In the genomic region with DNA sequence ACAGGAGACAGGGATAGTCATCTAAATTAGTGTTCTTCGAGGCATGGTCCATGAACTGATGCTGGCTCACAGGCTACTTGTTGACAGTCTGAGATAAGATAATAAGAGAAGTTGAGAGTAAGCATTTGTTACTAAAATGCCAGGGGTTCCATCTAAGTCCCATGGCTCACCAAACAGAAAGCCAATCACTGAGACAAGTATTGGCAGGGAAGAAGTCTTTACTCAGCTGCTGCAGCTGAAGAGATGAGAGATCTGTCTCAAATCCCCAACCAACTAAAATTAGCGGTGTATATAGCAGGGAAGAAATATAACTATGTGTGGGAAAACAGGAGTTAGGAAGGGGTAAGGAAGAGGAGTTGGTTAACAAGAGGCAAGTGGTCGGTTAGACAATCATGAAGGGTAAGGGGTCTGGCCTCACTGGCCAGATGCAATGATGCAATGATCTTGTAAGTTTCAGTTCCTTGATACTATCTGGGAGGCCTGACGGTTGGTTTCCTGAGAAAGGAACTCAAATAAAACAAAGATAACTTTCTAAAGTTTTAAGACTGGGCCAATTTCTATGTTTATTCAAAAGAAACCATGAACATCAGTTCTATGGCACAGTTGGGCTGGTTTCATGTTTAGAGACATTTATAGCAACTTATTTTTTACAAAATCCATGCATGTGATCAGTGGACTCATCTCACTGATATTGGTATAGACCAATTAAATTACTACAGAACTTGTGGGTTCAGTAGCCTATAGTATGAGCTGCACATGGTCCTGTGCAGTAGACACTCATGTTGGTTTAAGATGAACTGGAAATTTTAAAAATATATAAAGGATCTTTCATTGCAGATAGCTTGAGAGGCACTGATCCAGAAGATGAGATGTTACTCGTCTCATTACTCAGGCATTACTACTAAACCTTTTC, we compare ENCODE assay signal across 1 cellular context.
TF ChIP-seq lines count a peak whose summit lies in the region.

No MANE protein-coding gene starts in this region.

TF ChIP-seq in K562, 482 proteins besides CTCF, POLR2A, EP300 and RAD21 (continued from another document and continues in another):
- TF ChIP-seq, protein P1, sequence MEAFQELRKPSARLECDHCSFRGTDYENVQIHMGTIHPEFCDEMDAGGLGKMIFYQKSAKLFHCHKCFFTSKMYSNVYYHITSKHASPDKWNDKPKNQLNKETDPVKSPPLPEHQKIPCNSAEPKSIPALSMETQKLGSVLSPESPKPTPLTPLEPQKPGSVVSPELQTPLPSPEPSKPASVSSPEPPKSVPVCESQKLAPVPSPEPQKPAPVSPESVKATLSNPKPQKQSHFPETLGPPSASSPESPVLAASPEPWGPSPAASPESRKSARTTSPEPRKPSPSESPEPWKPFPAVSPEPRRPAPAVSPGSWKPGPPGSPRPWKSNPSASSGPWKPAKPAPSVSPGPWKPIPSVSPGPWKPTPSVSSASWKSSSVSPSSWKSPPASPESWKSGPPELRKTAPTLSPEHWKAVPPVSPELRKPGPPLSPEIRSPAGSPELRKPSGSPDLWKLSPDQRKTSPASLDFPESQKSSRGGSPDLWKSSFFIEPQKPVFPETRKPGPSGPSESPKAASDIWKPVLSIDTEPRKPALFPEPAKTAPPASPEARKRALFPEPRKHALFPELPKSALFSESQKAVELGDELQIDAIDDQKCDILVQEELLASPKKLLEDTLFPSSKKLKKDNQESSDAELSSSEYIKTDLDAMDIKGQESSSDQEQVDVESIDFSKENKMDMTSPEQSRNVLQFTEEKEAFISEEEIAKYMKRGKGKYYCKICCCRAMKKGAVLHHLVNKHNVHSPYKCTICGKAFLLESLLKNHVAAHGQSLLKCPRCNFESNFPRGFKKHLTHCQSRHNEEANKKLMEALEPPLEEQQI (IDR thresholded peaks at IDR 0.05) = no peak
- TF ChIP-seq FOXA1 (IDR thresholded peaks at IDR 0.05; ENCODE audit: borderline replicate concordance) (no peak), EP400 (IDR thresholded peaks at IDR 0.05) (peak; percentile 47; the same call in 1 of the 2 replicates), KLF13 (tag; IDR thresholded peaks at IDR 0.05; ENCODE audit: borderline replicate concordance, low read depth) (no peak), CBFA2T2 (conservative IDR thresholded peaks at IDR 0.05) (no peak), NONO (IDR thresholded peaks at IDR 0.05; ENCODE audit: low read depth in 2 of 2, low read length in 1 of 2) (no peak), ZSCAN29 (IDR thresholded peaks at IDR 0.05) (no peak), ZNF282 (CRISPR knock-in tag; IDR thresholded peaks at IDR 0.05) (no peak), MEIS2 (IDR thresholded peaks at IDR 0.05; ENCODE audit: partially characterized antibody) (peak; percentile 52), DPF2 (IDR thresholded peaks at IDR 0.05) (0 out of 2 replicates have a peak, but pooled peaks have one; percentile 42), ZNF766 (CRISPR knock-in tag; conservative IDR thresholded peaks at IDR 0.05) (peak; percentile 89), ZNF780A (CRISPR knock-in tag; IDR thresholded peaks at IDR 0.05) (no peak), POLR3A (IDR thresholded peaks at IDR 0.05; ENCODE audit: borderline replicate concordance, extremely low read depth, insufficient read depth, insufficient read length) (no peak), FIP1L1 (IDR thresholded peaks at IDR 0.05; ENCODE audit: low read depth, low read length, poor library complexity, severe bottlenecking) (no peak), TGIF2 (CRISPR knock-in tag; IDR thresholded peaks at IDR 0.05) (no peak), ZBTB8A (IDR thresholded peaks at IDR 0.05; ENCODE audit: partially characterized antibody) (no peak), MECOM (CRISPR knock-in tag; IDR thresholded peaks at IDR 0.05) (peak; percentile 37; the same call in 1 of the 2 replicates), RUNX1 (IDR thresholded peaks at IDR 0.05; ENCODE audit: low read depth) (no peak), ZNF445 (CRISPR knock-in tag; IDR thresholded peaks at IDR 0.05; ENCODE audit: low read depth) (no peak), EHMT2 (IDR thresholded peaks at IDR 0.05) (peak; percentile 76; the same call in 1 of the 2 replicates), GTF2A2 (tag; IDR thresholded peaks at IDR 0.05) (no peak), KDM5B (IDR thresholded peaks at IDR 0.05; ENCODE audit: insufficient replicate concordance, low read depth, low read length) (no peak), ZNF165 (CRISPR knock-in tag; IDR thresholded peaks at IDR 0.05; ENCODE audit: borderline replicate concordance) (0 out of 2 replicates have a peak, but pooled peaks have one; percentile 15), ATF1 (CRISPR knock-in tag; IDR thresholded peaks at IDR 0.05) (no peak), ATF1 (tag; IDR thresholded peaks at IDR 0.05) (no peak; the same call in 1 of the 2 replicates), BHLHE40 (IDR thresholded peaks at IDR 0.05; ENCODE audit: low read length) (no peak), ZNF507 (tag; conservative IDR thresholded peaks at IDR 0.05) (no peak), ASH1L (IDR thresholded peaks at IDR 0.05; ENCODE audit: borderline replicate concordance, low read depth, partially characterized antibody) (no peak), TCFL5 (CRISPR knock-in tag; conservative IDR thresholded peaks at IDR 0.05) (no peak), ELF4 (CRISPR knock-in tag; IDR thresholded peaks at IDR 0.05) (0 out of 2 replicates have a peak, but pooled peaks have one; percentile 10), U2AF1 (optimal IDR thresholded peaks at IDR 0.05; ENCODE audit: low read depth, low read length) (no peak), MAZ (CRISPR knock-in tag; conservative IDR thresholded peaks at IDR 0.05 in 1 of 2, IDR thresholded peaks at IDR 0.05 in 1 of 2) (no peak), KDM4B (IDR thresholded peaks at IDR 0.05; ENCODE audit: borderline replicate concordance in 2 of 2, low read depth in 1 of 2) (no peak), MAFK (IDR thresholded peaks at IDR 0.05; ENCODE audit: low read length) (no peak), FOXJ3 (CRISPR knock-in tag; IDR thresholded peaks at IDR 0.05) (no peak), RBBP5 (IDR thresholded peaks at IDR 0.05; ENCODE audit: borderline replicate concordance, insufficient read depth, low read length, poor library complexity, severe bottlenecking) (no peak), FOXK2 (conservative IDR thresholded peaks at IDR 0.05 in 1 of 2, IDR thresholded peaks at IDR 0.05 in 1 of 2; ENCODE audit: low read depth in 2 of 2) (no peak), MYNN (IDR thresholded peaks at IDR 0.05) (no peak), MYNN (CRISPR knock-in tag; IDR thresholded peaks at IDR 0.05) (no peak), ATF7 (IDR thresholded peaks at IDR 0.05) (peak; percentile 75), ZBTB17 (CRISPR knock-in tag; IDR thresholded peaks at IDR 0.05) (no peak), TRIM24 (IDR thresholded peaks at IDR 0.05) (peak; percentile 97 to 99), TAF9B (IDR thresholded peaks at IDR 0.05; ENCODE audit: partially characterized antibody) (no peak), GATAD2B (IDR thresholded peaks at IDR 0.05; ENCODE audit: borderline replicate concordance) (no peak), NRF1 (conservative IDR thresholded peaks at IDR 0.05 in 1 of 2, IDR thresholded peaks at IDR 0.05 in 1 of 2) (no peak), ZNF589 (CRISPR knock-in tag; IDR thresholded peaks at IDR 0.05; ENCODE audit: low read depth) (peak; percentile 59; the same call in 1 of the 2 replicates), ZNF699 (CRISPR knock-in tag; IDR thresholded peaks at IDR 0.05; ENCODE audit: insufficient replicate concordance) (no peak), LCOR (CRISPR knock-in tag; IDR thresholded peaks at IDR 0.05) (no peak), MCM5 (IDR thresholded peaks at IDR 0.05; ENCODE audit: low read depth) (no peak), OTX1 (CRISPR knock-in tag; IDR thresholded peaks at IDR 0.05) (peak; percentile 72; the same call in 1 of the 2 replicates), ZNF134 (CRISPR knock-in tag; conservative IDR thresholded peaks at IDR 0.05) (no peak), CHD1 (IDR thresholded peaks at IDR 0.05; ENCODE audit: low read length) (no peak), NELFE (IDR thresholded peaks at IDR 0.05; ENCODE audit: insufficient read depth, insufficient read length) (no peak), MBD2 (IDR thresholded peaks at IDR 0.05; ENCODE audit: borderline replicate concordance, low read depth) (no peak), PURB (CRISPR knock-in tag; IDR thresholded peaks at IDR 0.05; ENCODE audit: low read depth) (no peak), SMC3 (conservative IDR thresholded peaks at IDR 0.05; ENCODE audit: insufficient read depth, low read depth, low read length) (no peak)
- TF ChIP-seq, protein P2, sequence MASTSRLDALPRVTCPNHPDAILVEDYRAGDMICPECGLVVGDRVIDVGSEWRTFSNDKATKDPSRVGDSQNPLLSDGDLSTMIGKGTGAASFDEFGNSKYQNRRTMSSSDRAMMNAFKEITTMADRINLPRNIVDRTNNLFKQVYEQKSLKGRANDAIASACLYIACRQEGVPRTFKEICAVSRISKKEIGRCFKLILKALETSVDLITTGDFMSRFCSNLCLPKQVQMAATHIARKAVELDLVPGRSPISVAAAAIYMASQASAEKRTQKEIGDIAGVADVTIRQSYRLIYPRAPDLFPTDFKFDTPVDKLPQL (IDR thresholded peaks at IDR 0.05; ENCODE audit: extremely low read depth, insufficient read length) = no peak
- TF ChIP-seq, protein P3, sequence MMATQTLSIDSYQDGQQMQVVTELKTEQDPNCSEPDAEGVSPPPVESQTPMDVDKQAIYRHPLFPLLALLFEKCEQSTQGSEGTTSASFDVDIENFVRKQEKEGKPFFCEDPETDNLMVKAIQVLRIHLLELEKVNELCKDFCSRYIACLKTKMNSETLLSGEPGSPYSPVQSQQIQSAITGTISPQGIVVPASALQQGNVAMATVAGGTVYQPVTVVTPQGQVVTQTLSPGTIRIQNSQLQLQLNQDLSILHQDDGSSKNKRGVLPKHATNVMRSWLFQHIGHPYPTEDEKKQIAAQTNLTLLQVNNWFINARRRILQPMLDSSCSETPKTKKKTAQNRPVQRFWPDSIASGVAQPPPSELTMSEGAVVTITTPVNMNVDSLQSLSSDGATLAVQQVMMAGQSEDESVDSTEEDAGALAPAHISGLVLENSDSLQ (IDR thresholded peaks at IDR 0.05) = no peak
- TF ChIP-seq, protein P4, sequence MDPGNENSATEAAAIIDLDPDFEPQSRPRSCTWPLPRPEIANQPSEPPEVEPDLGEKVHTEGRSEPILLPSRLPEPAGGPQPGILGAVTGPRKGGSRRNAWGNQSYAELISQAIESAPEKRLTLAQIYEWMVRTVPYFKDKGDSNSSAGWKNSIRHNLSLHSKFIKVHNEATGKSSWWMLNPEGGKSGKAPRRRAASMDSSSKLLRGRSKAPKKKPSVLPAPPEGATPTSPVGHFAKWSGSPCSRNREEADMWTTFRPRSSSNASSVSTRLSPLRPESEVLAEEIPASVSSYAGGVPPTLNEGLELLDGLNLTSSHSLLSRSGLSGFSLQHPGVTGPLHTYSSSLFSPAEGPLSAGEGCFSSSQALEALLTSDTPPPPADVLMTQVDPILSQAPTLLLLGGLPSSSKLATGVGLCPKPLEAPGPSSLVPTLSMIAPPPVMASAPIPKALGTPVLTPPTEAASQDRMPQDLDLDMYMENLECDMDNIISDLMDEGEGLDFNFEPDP (CRISPR knock-in tag; IDR thresholded peaks at IDR 0.05) = no peak
- TF ChIP-seq, protein P5, sequence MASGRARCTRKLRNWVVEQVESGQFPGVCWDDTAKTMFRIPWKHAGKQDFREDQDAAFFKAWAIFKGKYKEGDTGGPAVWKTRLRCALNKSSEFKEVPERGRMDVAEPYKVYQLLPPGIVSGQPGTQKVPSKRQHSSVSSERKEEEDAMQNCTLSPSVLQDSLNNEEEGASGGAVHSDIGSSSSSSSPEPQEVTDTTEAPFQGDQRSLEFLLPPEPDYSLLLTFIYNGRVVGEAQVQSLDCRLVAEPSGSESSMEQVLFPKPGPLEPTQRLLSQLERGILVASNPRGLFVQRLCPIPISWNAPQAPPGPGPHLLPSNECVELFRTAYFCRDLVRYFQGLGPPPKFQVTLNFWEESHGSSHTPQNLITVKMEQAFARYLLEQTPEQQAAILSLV (tag; IDR thresholded peaks at IDR 0.05) = peak; percentile 71; the same call in 1 of the 2 replicates
- TF ChIP-seq, protein P6, sequence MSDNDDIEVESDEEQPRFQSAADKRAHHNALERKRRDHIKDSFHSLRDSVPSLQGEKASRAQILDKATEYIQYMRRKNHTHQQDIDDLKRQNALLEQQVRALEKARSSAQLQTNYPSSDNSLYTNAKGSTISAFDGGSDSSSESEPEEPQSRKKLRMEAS (CRISPR knock-in tag; IDR thresholded peaks at IDR 0.05) = no peak
- TF ChIP-seq, protein P7, sequence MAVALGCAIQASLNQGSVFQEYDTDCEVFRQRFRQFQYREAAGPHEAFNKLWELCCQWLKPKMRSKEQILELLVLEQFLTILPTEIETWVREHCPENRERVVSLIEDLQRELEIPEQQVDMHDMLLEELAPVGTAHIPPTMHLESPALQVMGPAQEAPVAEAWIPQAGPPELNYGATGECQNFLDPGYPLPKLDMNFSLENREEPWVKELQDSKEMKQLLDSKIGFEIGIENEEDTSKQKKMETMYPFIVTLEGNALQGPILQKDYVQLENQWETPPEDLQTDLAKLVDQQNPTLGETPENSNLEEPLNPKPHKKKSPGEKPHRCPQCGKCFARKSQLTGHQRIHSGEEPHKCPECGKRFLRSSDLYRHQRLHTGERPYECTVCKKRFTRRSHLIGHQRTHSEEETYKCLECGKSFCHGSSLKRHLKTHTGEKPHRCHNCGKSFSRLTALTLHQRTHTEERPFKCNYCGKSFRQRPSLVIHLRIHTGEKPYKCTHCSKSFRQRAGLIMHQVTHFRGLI (CRISPR knock-in tag; IDR thresholded peaks at IDR 0.05) = peak; percentile 67; the same call in 1 of the 2 replicates
- TF ChIP-seq, protein P8, sequence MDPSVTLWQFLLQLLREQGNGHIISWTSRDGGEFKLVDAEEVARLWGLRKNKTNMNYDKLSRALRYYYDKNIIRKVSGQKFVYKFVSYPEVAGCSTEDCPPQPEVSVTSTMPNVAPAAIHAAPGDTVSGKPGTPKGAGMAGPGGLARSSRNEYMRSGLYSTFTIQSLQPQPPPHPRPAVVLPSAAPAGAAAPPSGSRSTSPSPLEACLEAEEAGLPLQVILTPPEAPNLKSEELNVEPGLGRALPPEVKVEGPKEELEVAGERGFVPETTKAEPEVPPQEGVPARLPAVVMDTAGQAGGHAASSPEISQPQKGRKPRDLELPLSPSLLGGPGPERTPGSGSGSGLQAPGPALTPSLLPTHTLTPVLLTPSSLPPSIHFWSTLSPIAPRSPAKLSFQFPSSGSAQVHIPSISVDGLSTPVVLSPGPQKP (CRISPR knock-in tag; IDR thresholded peaks at IDR 0.05) = no peak
- TF ChIP-seq, protein P9, sequence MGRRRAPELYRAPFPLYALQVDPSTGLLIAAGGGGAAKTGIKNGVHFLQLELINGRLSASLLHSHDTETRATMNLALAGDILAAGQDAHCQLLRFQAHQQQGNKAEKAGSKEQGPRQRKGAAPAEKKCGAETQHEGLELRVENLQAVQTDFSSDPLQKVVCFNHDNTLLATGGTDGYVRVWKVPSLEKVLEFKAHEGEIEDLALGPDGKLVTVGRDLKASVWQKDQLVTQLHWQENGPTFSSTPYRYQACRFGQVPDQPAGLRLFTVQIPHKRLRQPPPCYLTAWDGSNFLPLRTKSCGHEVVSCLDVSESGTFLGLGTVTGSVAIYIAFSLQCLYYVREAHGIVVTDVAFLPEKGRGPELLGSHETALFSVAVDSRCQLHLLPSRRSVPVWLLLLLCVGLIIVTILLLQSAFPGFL (CRISPR knock-in tag; IDR thresholded peaks at IDR 0.05) = no peak
